ENCODE assay signal across 28 cellular contexts in the genomic region with DNA sequence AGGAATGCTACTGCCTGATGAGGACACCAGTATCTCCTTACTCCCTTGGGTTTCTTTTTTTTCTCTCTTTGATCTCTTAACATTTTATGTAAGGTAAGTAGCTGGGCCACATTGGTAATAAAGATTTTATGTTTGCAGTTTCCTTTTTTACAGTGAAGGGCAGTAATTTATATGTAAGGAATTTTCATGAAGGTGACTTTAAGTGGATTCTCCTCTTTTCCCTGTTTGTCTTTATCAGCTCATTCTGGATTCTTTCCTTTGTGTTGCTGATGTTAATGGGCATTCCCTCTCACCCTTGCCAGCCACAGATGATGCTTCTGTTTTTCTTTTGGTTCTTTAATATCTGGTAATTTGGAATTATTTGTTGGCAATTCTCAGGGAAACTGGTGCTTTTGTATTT.
"Had no signal": no experiment of that assay in that cellular context is flagged by ENCODE, and none has a peak within 500 bp of the region (broad histone marks: within the 10 kb centered on the region; RNA-seq: fewer than 3 reads in every experiment).

No MANE protein-coding gene starts in this region.

- H3K36me3 Mint-ChIP-seq: activated CD8-positive, alpha-beta memory T cell treated with anti-CD3 and anti-CD28 coated beads, Interleukin-2, amount 10 ng/mL, durations not matched to agents 7 days and 5 days; activated naive CD8-positive, alpha-beta T cell; natural killer cell; stimulated activated effector memory CD8-positive, alpha-beta T cell treated with anti-CD3 and anti-CD28 coated beads, Interleukin-12 subunit alpha, Interleukin-12 subunit beta, amount 100 ng/mL, for 72 hours had no signal

- H3K4me1 Mint-ChIP-seq: natural killer cell; stimulated activated effector memory CD8-positive, alpha-beta T cell treated with anti-CD3 and anti-CD28 coated beads, Interleukin-12 subunit alpha, Interleukin-12 subunit beta, amount 100 ng/mL, for 72 hours had no signal

- DNase-seq: activated CD4-positive, alpha-beta T cell treated with anti-CD3 and anti-CD28 coated beads, Interleukin-2, amount 10 ng/mL, durations not matched to agents 7 days and 5 days; activated CD4-positive, CD25-positive, alpha-beta regulatory T cell treated with anti-CD3 and anti-CD28 coated beads, Interleukin-2, amount 50 U/mL, for 72 hours; activated CD8-positive, alpha-beta memory T cell treated with anti-CD3 and anti-CD28 coated beads, Interleukin-2, amount 10 ng/mL, durations not matched to agents 7 days and 5 days; activated CD8-positive, alpha-beta T cell treated with anti-CD3 and anti-CD28 coated beads for 36 hours; activated naive CD4-positive, alpha-beta T cell; colonic mucosa; dorsolateral prefrontal cortex; esophagus squamous epithelium; gastrocnemius medialis; head of caudate nucleus; kidney; midbrain; natural killer cell; psoas muscle; stimulated activated CD4-positive, alpha-beta T cell treated with anti-CD3 and anti-CD28 coated beads, Interleukin-1b, Interleukin-23, amount 100 ng/mL, for 48 hours; stomach; uterus had no signal

- H3K36me3 ChIP-seq: colonic mucosa, gastrocnemius medialis, right atrium auricular region, suprapubic skin, uterus had no signal

- H3K4me3 ChIP-seq: colonic mucosa, dorsolateral prefrontal cortex, esophagus squamous epithelium, gastrocnemius medialis, lung, psoas muscle, right atrium auricular region, stomach, suprapubic skin, tibial nerve, uterus had no signal

- ATAC-seq: activated CD8-positive, alpha-beta memory T cell treated with anti-CD3 and anti-CD28 coated beads, Interleukin-2, amount 10 ng/mL, durations not matched to agents 7 days and 5 days; activated CD8-positive, alpha-beta T cell treated with anti-CD3 and anti-CD28 coated beads for 36 hours; gastrocnemius medialis; left lobe of liver; natural killer cell; psoas muscle; stimulated activated effector memory CD8-positive, alpha-beta T cell treated with anti-CD3 and anti-CD28 coated beads, Interleukin-12 subunit alpha, Interleukin-12 subunit beta, amount 100 ng/mL, for 72 hours had no signal

- H3K4me3 Mint-ChIP-seq: activated CD4-positive, alpha-beta T cell treated with anti-CD3 and anti-CD28 coated beads, Interleukin-2, amount 10 ng/mL, durations not matched to agents 7 days and 5 days; activated CD8-positive, alpha-beta memory T cell treated with anti-CD3 and anti-CD28 coated beads, Interleukin-2, amount 10 ng/mL, durations not matched to agents 7 days and 5 days; activated CD8-positive, alpha-beta T cell treated with anti-CD3 and anti-CD28 coated beads for 36 hours; activated naive CD8-positive, alpha-beta T cell; natural killer cell; stimulated activated effector memory CD8-positive, alpha-beta T cell treated with anti-CD3 and anti-CD28 coated beads, Interleukin-12 subunit alpha, Interleukin-12 subunit beta, amount 100 ng/mL, for 72 hours; T-helper 2 cell treated with Interferon-gamma antibody and Interleukin-4, amounts not matched to agents 5 μg/mL and 100 μg/mL, for 36 hours had no signal

- H3K27ac ChIP-seq: colonic mucosa, dorsolateral prefrontal cortex, esophagus squamous epithelium, gastrocnemius medialis, psoas muscle, right atrium auricular region, stomach, suprapubic skin, uterus, VCaP had no signal

- H3K27me3 ChIP-seq: colonic mucosa, dorsolateral prefrontal cortex, esophagus squamous epithelium, gastrocnemius medialis, right atrium auricular region, stomach, suprapubic skin, tibial nerve, uterus had no signal

- H3K9me3 ChIP-seq: colonic mucosa, esophagus squamous epithelium, gastrocnemius medialis, psoas muscle, right atrium auricular region, stomach, suprapubic skin, tibial nerve, uterus had no signal

- FAIRE-seq: bronchial epithelial cell, kidney had no signal

- H3K4me1 ChIP-seq: colonic mucosa had no signal

- H3K27ac Mint-ChIP-seq: activated CD4-positive, alpha-beta T cell treated with anti-CD3 and anti-CD28 coated beads, Interleukin-2, amount 10 ng/mL, durations not matched to agents 7 days and 5 days; activated CD8-positive, alpha-beta memory T cell treated with anti-CD3 and anti-CD28 coated beads, Interleukin-2, amount 10 ng/mL, durations not matched to agents 7 days and 5 days; activated CD8-positive, alpha-beta T cell treated with anti-CD3 and anti-CD28 coated beads for 36 hours; activated naive CD8-positive, alpha-beta T cell; activated T-helper 2 cell treated with anti-CD3 and anti-CD28 coated beads, Interferon-gamma antibody, Interleukin-2, Interleukin-4, amounts not matched to agents 10 μg/mL and 5 μg/mL and 100 μg/mL, durations not matched to agents 14 hours and 24 hours and 36 hours; natural killer cell; stimulated activated effector memory CD8-positive, alpha-beta T cell treated with anti-CD3 and anti-CD28 coated beads, Interleukin-12 subunit alpha, Interleukin-12 subunit beta, amount 100 ng/mL, for 72 hours; T-helper 2 cell treated with Interferon-gamma antibody and Interleukin-4, amounts not matched to agents 5 μg/mL and 100 μg/mL, for 36 hours had no signal

- H3K9me3 Mint-ChIP-seq: activated CD4-positive, alpha-beta T cell treated with anti-CD3 and anti-CD28 coated beads, Interleukin-2, amount 10 ng/mL, durations not matched to agents 7 days and 5 days; activated T-helper 2 cell treated with anti-CD3 and anti-CD28 coated beads, Interferon-gamma antibody, Interleukin-2, Interleukin-4, amounts not matched to agents 10 μg/mL and 5 μg/mL and 100 μg/mL, durations not matched to agents 14 hours and 24 hours and 36 hours; stimulated activated effector memory CD8-positive, alpha-beta T cell treated with anti-CD3 and anti-CD28 coated beads, Interleukin-12 subunit alpha, Interleukin-12 subunit beta, amount 100 ng/mL, for 72 hours; T-helper 2 cell treated with Interferon-gamma antibody and Interleukin-4, amounts not matched to agents 5 μg/mL and 100 μg/mL, for 36 hours had no signal
